Comparison of ENCODE assay signal across 26 cellular contexts in genomic region chr3:185067173-185067572, GRCh38.
DNase-seq lines count a peak whose midpoint lies in the region; ATAC-seq, FAIRE-seq and TF ChIP-seq lines count a peak whose summit lies in the region.
"Had no signal": no experiment of that assay in that cellular context is flagged by ENCODE, and none has a peak within 500 bp of the region (broad histone marks: within the 10 kb centered on the region; RNA-seq: fewer than 3 reads in every experiment).

No MANE protein-coding gene starts in this region.

- no peaks in the 10 kb centered on the region for H3K79me2 ChIP-seq in K562 (ENCODE audit: control insufficient read depth, insufficient read depth, low read length)

- CTCF ChIA-PET in activated CD8-positive, alpha-beta T cell treated with anti-CD3 and anti-CD28 coated beads, Interleukin-2, amount 10 ng/mL, durations not matched to agents 7 days and 5 days (lab: Charles Lee) = no interaction called here
- CTCF ChIA-PET in activated CD8-positive, alpha-beta T cell treated with anti-CD3 and anti-CD28 coated beads for 36 hours (lab: Charles Lee) = interaction anchor here (1.2 kb wide), 1 partner anchor 241 kb away, joined by 3 read pairs; no protein-coding TSS in a partner anchor
- CTCF ChIA-PET in K562 (lab: Yijun Ruan, JAX; ENCODE audit: low intra/inter-chr PET ratio) = no interaction called here

- H3K9me3 Mint-ChIP-seq in activated CD8-positive, alpha-beta T cell treated with anti-CD3 and anti-CD28 coated beads, Interleukin-2, amount 10 ng/mL, durations not matched to agents 7 days and 5 days (ENCODE audit: insufficient read depth) = no peaks in the 10 kb centered on the region
- no peaks in the 10 kb centered on the region for H3K9me3 Mint-ChIP-seq in activated CD8-positive, alpha-beta T cell treated with anti-CD3 and anti-CD28 coated beads for 36 hours
- H3K9me3 Mint-ChIP-seq: H9 had no signal

- no peaks in the 10 kb centered on the region for H3K9me3 ChIP-seq in K562 (replicated peaks; ENCODE audit: control insufficient read depth, insufficient read depth, low read depth, low read length)
- H3K9me3 ChIP-seq: BE2C had no signal

- no peak for TF ChIP-seq CTCF in activated CD8-positive, alpha-beta T cell treated with anti-CD3 and anti-CD28 coated beads for 36 hours (IDR thresholded peaks at IDR 0.05)
- TF ChIP-seq CTCF in K562 (IDR thresholded peaks at IDR 0.05 in 2 of 3, conservative IDR thresholded peaks at IDR 0.05 in 1 of 3; ENCODE audit: insufficient read depth in 2 of 3, low read depth in 1 of 3, low read length in 3 of 3) = no peak

- H4K20me1 ChIP-seq in K562 (replicated peaks; ENCODE audit: control insufficient read depth, insufficient read depth, low read length) = no peaks in the 10 kb centered on the region
- H4K20me1 ChIP-seq: BLaER1 treated with 17β-estradiol and CSF1 and Interleukin-3, amounts not matched to agents 10 nM and 100 nM had no signal

- FAIRE-seq in K562 (lab: Jason Lieb, UNC) = no peak
- FAIRE-seq: A204.1, D721Med, GM12892, GM19239 had no signal

- H3K36me3 Mint-ChIP-seq in activated CD8-positive, alpha-beta T cell treated with anti-CD3 and anti-CD28 coated beads, Interleukin-2, amount 10 ng/mL, durations not matched to agents 7 days and 5 days (ENCODE audit: low read depth) = no peaks in the 10 kb centered on the region
- no peaks in the 10 kb centered on the region for H3K36me3 Mint-ChIP-seq in activated CD8-positive, alpha-beta T cell treated with anti-CD3 and anti-CD28 coated beads for 36 hours (ENCODE audit: low read depth)
- H3K36me3 Mint-ChIP-seq: CD14-positive monocyte; CD8-positive, alpha-beta memory T cell had no signal

- peak; percentile 6 for DNase-seq in activated CD8-positive, alpha-beta T cell treated with anti-CD3 and anti-CD28 coated beads, Interleukin-2, amount 10 ng/mL, durations not matched to agents 7 days and 5 days
- no peak for DNase-seq in activated CD8-positive, alpha-beta T cell treated with anti-CD3 and anti-CD28 coated beads for 36 hours
- peak; percentile 1 for DNase-seq in AG20443 (ENCODE audit: low spot score)
- no peak for DNase-seq in K562 (ENCODE audit: extremely low read depth in 1 of 4, low spot score in 3 of 4)
- DNase-seq in hepatic stellate cell (ENCODE audit: low spot score) = no peak
- DNase-seq: AML-193; BE2C; CD4-positive, alpha-beta T cell; CD8-positive, alpha-beta memory T cell; DMS 273 treated with DMSO at 0.1 percent for 48 hours; DMS79; EL; GF-D8; GM23248; H9 had no signal

- no peak for TF ChIP-seq EP300 in K562 (IDR thresholded peaks at IDR 0.05; ENCODE audit: low read length)

- H3K9ac ChIP-seq in K562 (ENCODE audit: insufficient read depth in 1 of 2, low read depth in 2 of 2, low read length in 2 of 2) = no peak overlapping the region
- H3K9ac ChIP-seq: BLaER1 treated with 17β-estradiol and CSF1 and Interleukin-3, amounts not matched to agents 10 nM and 100 nM; GM23248 had no signal

- no peaks in the 10 kb centered on the region for H3K36me3 ChIP-seq in K562 (ENCODE audit: control insufficient read depth, insufficient read depth, low read length)
- H3K36me3 ChIP-seq: BE2C; BLaER1 treated with 17β-estradiol and CSF1 and Interleukin-3, amounts not matched to agents 10 nM and 100 nM had no signal

- intact Hi-C loops in activated CD8-positive, alpha-beta T cell treated with anti-CD3 and anti-CD28 coated beads for 36 hours (cut with micrococcal nuclease) = no loop called here
- intact Hi-C loops in K562 (cut with micrococcal nuclease) = no loop called here

- WGBS in K562 (ENCODE audit: insufficient coverage, low coverage, missing lambda C conversion rate) = 14% methylated on average over 11 of the region's 11 CpGs

- H3K27me3 Mint-ChIP-seq in activated CD8-positive, alpha-beta T cell treated with anti-CD3 and anti-CD28 coated beads, Interleukin-2, amount 10 ng/mL, durations not matched to agents 7 days and 5 days (ENCODE audit: low read depth) = no peaks in the 10 kb centered on the region
- peaks cover 2% of the 10 kb centered on the region for H3K27me3 Mint-ChIP-seq in activated CD8-positive, alpha-beta T cell treated with anti-CD3 and anti-CD28 coated beads for 36 hours
- H3K27me3 Mint-ChIP-seq: CD4-positive, alpha-beta T cell had no signal

- no peak overlapping the region for H3K4me3 ChIP-seq in K562
- H3K4me3 ChIP-seq: BLaER1 treated with 17β-estradiol and CSF1 and Interleukin-3, amounts not matched to agents 10 nM and 100 nM; GM23248 had no signal

- POLR2A ChIA-PET in activated CD8-positive, alpha-beta T cell treated with anti-CD3 and anti-CD28 coated beads, Interleukin-2, amount 10 ng/mL, durations not matched to agents 7 days and 5 days (lab: Charles Lee) = no interaction called here
- POLR2A ChIA-PET in activated CD8-positive, alpha-beta T cell treated with anti-CD3 and anti-CD28 coated beads for 36 hours (lab: Charles Lee) = no interaction called here
- POLR2A ChIA-PET in K562 (lab: Yijun Ruan, JAX) = no interaction called here

- H3K27me3 ChIP-seq in K562 (ENCODE audit: control insufficient read depth in 2 of 2, insufficient read depth in 2 of 2, low read length in 2 of 2) = peaks cover 0 to 26% of the 10 kb centered on the region in 2 experiments; a peak in 2 of 5 replicates
- H3K27me3 ChIP-seq: BE2C; BLaER1 treated with 17β-estradiol and CSF1 and Interleukin-3, amounts not matched to agents 10 nM and 100 nM had no signal

- H3K27ac ChIP-seq in K562 (ENCODE audit: extremely low read depth, low read depth, low read length) = no peak overlapping the region
- H3K27ac ChIP-seq: 22Rv1; BLaER1 treated with 17β-estradiol and CSF1 and Interleukin-3, amounts not matched to agents 10 nM and 100 nM; GM23248 had no signal

- no peak overlapping the region for H2AFZ ChIP-seq in K562 (ENCODE audit: low read depth, low read length)
- H2AFZ ChIP-seq: GM23248 had no signal

- BruUV-seq in K562 (replicated peaks; lab: Mats Ljungman, UMichigan) = no TSS peak

- no peak overlapping the region for H3K4me2 ChIP-seq in K562 (ENCODE audit: insufficient read depth, low read length)
- H3K4me2 ChIP-seq: BLaER1 treated with 17β-estradiol and CSF1 and Interleukin-3, amounts not matched to agents 10 nM and 100 nM had no signal

- in situ Hi-C loops in K562 (cut with MboI) = no loop called here

- peaks cover 3% of the 10 kb centered on the region for H3K9me1 ChIP-seq in K562 (ENCODE audit: control insufficient read depth, insufficient read depth, low read length)

- TF ChIP-seq POLR2A in K562 (conservative IDR thresholded peaks at IDR 0.05) = no peak

- no peak for ATAC-seq in activated CD8-positive, alpha-beta T cell treated with anti-CD3 and anti-CD28 coated beads, Interleukin-2, amount 10 ng/mL, durations not matched to agents 7 days and 5 days
- no peak for ATAC-seq in activated CD8-positive, alpha-beta T cell treated with anti-CD3 and anti-CD28 coated beads for 36 hours
- ATAC-seq in K562 = no peak
- ATAC-seq in esophagus mucosa = peak; percentile 57
- no peak for ATAC-seq in GM18519 (IDR thresholded peaks at IDR 0.05; ENCODE audit: low FRiP score, unreplicated experiment)
- ATAC-seq in HG03442 (IDR thresholded peaks at IDR 0.05; ENCODE audit: unreplicated experiment) = no peak
- ATAC-seq: HCT116 had no signal

- H3K4me3 Mint-ChIP-seq in activated CD8-positive, alpha-beta T cell treated with anti-CD3 and anti-CD28 coated beads, Interleukin-2, amount 10 ng/mL, durations not matched to agents 7 days and 5 days = no peak overlapping the region
- H3K4me3 Mint-ChIP-seq in activated CD8-positive, alpha-beta T cell treated with anti-CD3 and anti-CD28 coated beads for 36 hours = no peak overlapping the region
- H3K4me3 Mint-ChIP-seq: CD14-positive monocyte; CD4-positive, alpha-beta T cell; CD8-positive, alpha-beta memory T cell; H9 had no signal

- peaks cover 4 to 19% of the 10 kb centered on the region in 2 experiments; a peak in 4 of 5 replicates for H3K4me1 ChIP-seq in K562 (replicated peaks in 1 of 2; ENCODE audit: control insufficient read depth in 2 of 2, insufficient read depth in 2 of 2, low read length in 2 of 2)
- H3K4me1 ChIP-seq: BE2C; BLaER1 treated with 17β-estradiol and CSF1 and Interleukin-3, amounts not matched to agents 10 nM and 100 nM had no signal

- no peak for TF ChIP-seq RAD21 in K562 (CRISPR knock-in tag; conservative IDR thresholded peaks at IDR 0.05 in 1 of 2, IDR thresholded peaks at IDR 0.05 in 1 of 2)

- no peak overlapping the region for H3K27ac Mint-ChIP-seq in activated CD8-positive, alpha-beta T cell treated with anti-CD3 and anti-CD28 coated beads, Interleukin-2, amount 10 ng/mL, durations not matched to agents 7 days and 5 days
- no peak overlapping the region for H3K27ac Mint-ChIP-seq in activated CD8-positive, alpha-beta T cell treated with anti-CD3 and anti-CD28 coated beads for 36 hours
- H3K27ac Mint-ChIP-seq: CD14-positive monocyte; CD4-positive, alpha-beta T cell; H9 had no signal

- H3K4me1 Mint-ChIP-seq in activated CD8-positive, alpha-beta T cell treated with anti-CD3 and anti-CD28 coated beads, Interleukin-2, amount 10 ng/mL, durations not matched to agents 7 days and 5 days (ENCODE audit: low read depth) = no peaks in the 10 kb centered on the region
- no peaks in the 10 kb centered on the region for H3K4me1 Mint-ChIP-seq in activated CD8-positive, alpha-beta T cell treated with anti-CD3 and anti-CD28 coated beads for 36 hours (ENCODE audit: low read depth)
- H3K4me1 Mint-ChIP-seq: CD14-positive monocyte; CD8-positive, alpha-beta memory T cell had no signal

TF ChIP-seq in K562, 482 proteins besides CTCF, POLR2A, EP300 and RAD21:
- TF ChIP-seq CEBPB (tag; IDR thresholded peaks at IDR 0.05) (peak; percentile 22; the same call in 1 of the 2 replicates), C11orf30 (IDR thresholded peaks at IDR 0.05; ENCODE audit: low read depth) (no peak), ZNF695 (CRISPR knock-in tag; IDR thresholded peaks at IDR 0.05) (no peak)

Comparison
In these comparisons a context has a peak if more than half of its experiments do, and no peak if none do; other contexts are left out.
1. DNase-seq: peak in activated CD8-positive, alpha-beta T cell treated with anti-CD3 and anti-CD28 coated beads, Interleukin-2, amount 10 ng/mL, durations not matched to agents 7 days and 5 days (single experiment) and AG20443 (single experiment); none in activated CD8-positive, alpha-beta T cell treated with anti-CD3 and anti-CD28 coated beads for 36 hours (single experiment), K562 (0 of 4) and hepatic stellate cell (single experiment).